16 cellular contexts compared by ENCODE assay signal in genomic region chr16:19850131-19850817, GRCh38. TPM values are rescaled to one million over a fixed set of nuclear protein-coding genes. Genes with fewer than 3 reads are reported as not detected.
"Had no signal": no experiment of that assay in that cellular context is flagged by ENCODE, and none has a peak within 500 bp of the region (broad histone marks: within the 10 kb centered on the region; RNA-seq: fewer than 3 reads in every experiment).

No MANE protein-coding gene starts in this region.

- ATAC-seq: activated naive CD8-positive, alpha-beta T cell treated with anti-CD3 and anti-CD28 coated beads, Interleukin-2, amount 50 U/mL, for 24 hours; effector memory CD8-positive, alpha-beta T cell; mucosa of descending colon; naive thymus-derived CD8-positive, alpha-beta T cell; stimulated activated memory B cell treated with anti-CD40 and anti-IgM and Interleukin-4, amounts not matched to agents 10 μg/mL and 1 μg/mL and 100 μg/mL, for 72 hours; T-helper 17 cell had no signal

- H3K27me3 Mint-ChIP-seq: activated B cell treated with CpG ODN at 0.5 μM for 24 hours; activated CD4-positive, alpha-beta T cell treated with anti-CD3 and anti-CD28 coated beads, Interleukin-2, amount 10 ng/mL, durations not matched to agents 7 days and 5 days; activated naive CD8-positive, alpha-beta T cell treated with anti-CD3 and anti-CD28 coated beads, Interleukin-2, amount 50 U/mL, for 24 hours had no signal

- H3K4me1 Mint-ChIP-seq: activated B cell treated with CpG ODN at 0.5 μM for 24 hours; activated CD4-positive, alpha-beta T cell treated with anti-CD3 and anti-CD28 coated beads, Interleukin-2, amount 10 ng/mL, durations not matched to agents 7 days and 5 days; activated naive CD8-positive, alpha-beta T cell treated with anti-CD3 and anti-CD28 coated beads, Interleukin-2, amount 50 U/mL, for 24 hours; naive thymus-derived CD8-positive, alpha-beta T cell; T-helper 17 cell had no signal

- DNase-seq: activated B cell treated with CpG ODN at 0.5 μM for 24 hours; activated CD4-positive, alpha-beta T cell treated with anti-CD3 and anti-CD28 coated beads, Interleukin-2, amount 10 ng/mL, durations not matched to agents 7 days and 5 days; activated CD8-positive, alpha-beta memory T cell treated with anti-CD3 and anti-CD28 coated beads for 24 hours; activated naive CD4-positive, alpha-beta T cell treated with Interleukin-2 at 50 U/mL for 16 hours; activated naive CD8-positive, alpha-beta T cell treated with anti-CD3 and anti-CD28 coated beads, Interleukin-2, amount 50 U/mL, for 24 hours; central memory CD4-positive, alpha-beta T cell; effector memory CD8-positive, alpha-beta T cell; mammary epithelial cell; mucosa of descending colon; naive thymus-derived CD8-positive, alpha-beta T cell; right lobe of liver; spleen; stimulated activated CD4-positive, alpha-beta T cell treated with anti-CD3 and anti-CD28 coated beads, Interleukin-1b, Interleukin-23, amount 100 ng/mL, for 48 hours; T-helper 17 cell; trophoblast cell had no signal

- H3K27ac Mint-ChIP-seq: activated B cell treated with CpG ODN at 0.5 μM for 24 hours; activated CD4-positive, alpha-beta T cell treated with anti-CD3 and anti-CD28 coated beads, Interleukin-2, amount 10 ng/mL, durations not matched to agents 7 days and 5 days; activated naive CD8-positive, alpha-beta T cell treated with anti-CD3 and anti-CD28 coated beads, Interleukin-2, amount 50 U/mL, for 24 hours; effector memory CD8-positive, alpha-beta T cell; naive thymus-derived CD8-positive, alpha-beta T cell; stimulated activated memory B cell treated with anti-CD40 and anti-IgM and Interleukin-4, amounts not matched to agents 10 μg/mL and 1 μg/mL and 100 μg/mL, for 72 hours; T-helper 17 cell had no signal

- H3K36me3 Mint-ChIP-seq: naive thymus-derived CD8-positive, alpha-beta T cell; stimulated activated memory B cell treated with anti-CD40 and anti-IgM and Interleukin-4, amounts not matched to agents 10 μg/mL and 1 μg/mL and 100 μg/mL, for 72 hours had no signal

- H3K4me3 Mint-ChIP-seq: activated B cell treated with CpG ODN at 0.5 μM for 24 hours; activated CD4-positive, alpha-beta T cell treated with anti-CD3 and anti-CD28 coated beads, Interleukin-2, amount 10 ng/mL, durations not matched to agents 7 days and 5 days; activated naive CD8-positive, alpha-beta T cell treated with anti-CD3 and anti-CD28 coated beads, Interleukin-2, amount 50 U/mL, for 24 hours; effector memory CD8-positive, alpha-beta T cell; naive thymus-derived CD8-positive, alpha-beta T cell; stimulated activated memory B cell treated with anti-CD40 and anti-IgM and Interleukin-4, amounts not matched to agents 10 μg/mL and 1 μg/mL and 100 μg/mL, for 72 hours; T-helper 17 cell had no signal

- H3K9me3 Mint-ChIP-seq: activated B cell treated with CpG ODN at 0.5 μM for 24 hours; activated CD4-positive, alpha-beta T cell treated with anti-CD3 and anti-CD28 coated beads, Interleukin-2, amount 10 ng/mL, durations not matched to agents 7 days and 5 days; activated naive CD8-positive, alpha-beta T cell treated with anti-CD3 and anti-CD28 coated beads, Interleukin-2, amount 50 U/mL, for 24 hours; effector memory CD8-positive, alpha-beta T cell; naive thymus-derived CD8-positive, alpha-beta T cell; stimulated activated memory B cell treated with anti-CD40 and anti-IgM and Interleukin-4, amounts not matched to agents 10 μg/mL and 1 μg/mL and 100 μg/mL, for 72 hours had no signal

RNA-seq across cellular contexts. Expression of gene GPRC5B, which starts 34.4 kb away (rescaled TPM):
- total RNA-seq: naive thymus-derived CD8-positive, alpha-beta T cell had no signal
